ENCODE assay signal across 7 cellular contexts in genomic region chr10:18639719-18640118, GRCh38. TPM values are rescaled to one million over a fixed set of nuclear protein-coding genes. Genes with fewer than 3 reads are reported as not detected.
A peak's percentile ranks its signal among the peaks of the same experiment; 100 is the strongest.
DNase-seq lines count a peak whose midpoint lies in the region; ATAC-seq, FAIRE-seq and TF ChIP-seq lines count a peak whose summit lies in the region.
"Not testable (repeated sequence)": the region's sequence is repeated elsewhere in the genome, so short reads cannot be mapped to it uniquely, and the experiment has no call there.

No MANE protein-coding gene starts in this region.

- not testable (repeated sequence) for DNase-seq in D721Med (ENCODE audit: insufficient read length, low spot score); GM12878 (ENCODE audit: low read depth, low spot score); hepatocyte (ENCODE audit: low spot score); kidney; left lobe of liver (ENCODE audit: low spot score); pancreas

- CTCF ChIA-PET in GM12878 (lab: Yijun Ruan, JAX), result interaction anchor here (0.9 kb wide), 1 partner anchor 9 kb away, joined by 4 read pairs; no protein-coding TSS in a partner anchor

- not testable (repeated sequence) for TF ChIP-seq CTCF in D721Med (IDR thresholded peaks at IDR 0.05; ENCODE audit: insufficient read depth, missing control alignments); GM12878 (IDR thresholded peaks at IDR 0.05 in 2 of 3, conservative IDR thresholded peaks at IDR 0.05 in 1 of 3; ENCODE audit: control insufficient read depth in 2 of 3, extremely low read depth in 1 of 3, insufficient read depth in 1 of 3, low read depth in 3 of 3, low read length in 3 of 3); hepatocyte (IDR thresholded peaks at IDR 0.05; ENCODE audit: poor library complexity); kidney (IDR thresholded peaks at IDR 0.05; ENCODE audit: borderline replicate concordance, extremely low read depth, insufficient read depth); liver (IDR thresholded peaks at IDR 0.05; ENCODE audit: low read depth, low read length, missing input control); pancreas (IDR thresholded peaks at IDR 0.05)

- POLR2A ChIA-PET in GM12878 (lab: Charles Lee), result not testable (repeated sequence)

- not testable (repeated sequence) for BruUV-seq in GM12878 (replicated peaks; lab: Mats Ljungman, UMichigan)

- ATAC-seq in GM12878, result not testable (repeated sequence)
- peak; percentile 68 for ATAC-seq in left lobe of liver
- peak; percentile 41 to 74 (median 60) for ATAC-seq in pancreas

- H2AFZ ChIP-seq in GM12878 (ENCODE audit: control insufficient read depth, low read depth, low read length); hepatocyte: not testable (repeated sequence)

- H3K4me1 ChIP-seq in GM12878 (ENCODE audit: control insufficient read depth, insufficient read depth, low read length); hepatocyte (ENCODE audit: insufficient read depth); kidney (ENCODE audit: control insufficient read depth in 1 of 2, insufficient read depth in 1 of 2, low read depth in 1 of 2, low read length in 2 of 2): not testable (repeated sequence)
- H3K4me1 ChIP-seq in liver (ENCODE audit: control insufficient read depth in 4 of 4, insufficient read depth in 4 of 4, low read length in 3 of 4), result peaks cover 15 to 57% (median 29%) of the 10 kb centered on the region in 4 donors
- H3K4me1 ChIP-seq in pancreas, result peaks cover 4 to 15% (median 8%) of the 10 kb centered on the region in 3 donors

- H3K4me3 ChIP-seq in GM12878; hepatocyte; kidney (ENCODE audit: low read length in 2 of 2); liver (ENCODE audit: low read depth in 1 of 3, low read length in 3 of 3); pancreas: not testable (repeated sequence)

- H3K36me3 ChIP-seq in GM12878 (ENCODE audit: control insufficient read depth in 2 of 2, insufficient read depth in 2 of 2, low read length in 1 of 2); hepatocyte (replicated peaks; ENCODE audit: insufficient read depth, low read depth); kidney (ENCODE audit: control insufficient read depth in 1 of 2, insufficient read depth in 2 of 2, low read length in 2 of 2); pancreas: not testable (repeated sequence)
- peaks cover 2 to 11% (median 5%) of the 10 kb centered on the region in 4 donors for H3K36me3 ChIP-seq in liver (ENCODE audit: control insufficient read depth in 4 of 4, insufficient read depth in 3 of 4, low read depth in 1 of 4, low read length in 3 of 4)

- in situ Hi-C loops in GM12878 (cut with MboI), result not testable (repeated sequence)

- intact Hi-C loops in GM12878 (cut with micrococcal nuclease; ENCODE audit: unreplicated experiment); kidney (cut with DNase I); pancreas (cut with DNase I): not testable (repeated sequence)

- TF ChIP-seq POLR2A in GM12878 (IDR thresholded peaks at IDR 0.05; ENCODE audit: low read depth, low read length), result not testable (repeated sequence)

- FAIRE-seq in D721Med (lab: Jason Lieb, UNC), result peak; percentile 66
- peak; percentile 96 for FAIRE-seq in GM12878 (lab: Jason Lieb, UNC)
- peak; percentile 63 for FAIRE-seq in kidney (lab: Jason Lieb, UNC)
- peak; percentile 63 for FAIRE-seq in pancreas (lab: Jason Lieb, UNC)

- SMC1A ChIA-PET in GM12878 (lab: Charles Lee; ENCODE audit: uncharacterized antibody, unreplicated experiment), result interaction anchor here (0.6 to 1.3 kb wide), 3 partner anchors 9 to 25 kb away, joined by 3 to 4 read pairs (median 3); no protein-coding TSS in a partner anchor

- H3K9me2 ChIP-seq in hepatocyte (replicated peaks; ENCODE audit: insufficient read depth), result not testable (repeated sequence)

- not testable (repeated sequence) for H3K9ac ChIP-seq in GM12878 (ENCODE audit: control insufficient read depth, insufficient read depth, low read length); kidney (ENCODE audit: low read length in 2 of 2)
- peak overlapping the region in 1 of 2 donors; percentile 45 for H3K9ac ChIP-seq in liver (ENCODE audit: low read depth in 1 of 2, low read length in 2 of 2)

- not testable (repeated sequence) for TF ChIP-seq RAD21 in GM12878 (IDR thresholded peaks at IDR 0.05; ENCODE audit: insufficient read depth, low read depth, low read length)
- peak; percentile 5 to 33 for TF ChIP-seq RAD21 in liver (IDR thresholded peaks at IDR 0.05)

- not testable (repeated sequence) for TF ChIP-seq EP300 in GM12878 (IDR thresholded peaks at IDR 0.05; ENCODE audit: borderline replicate concordance in 1 of 2, control insufficient read depth in 1 of 2, low read depth in 2 of 2, low read length in 2 of 2)

- WGBS in GM12878 (ENCODE audit: insufficient coverage, insufficient replicate concordance, low lambda C conversion rate, missing lambda C conversion rate), result 96% methylated on average over 2 of the region's 2 CpGs
- WGBS in hepatocyte (ENCODE audit: low lambda C conversion rate, missing lambda C conversion rate), result 82% methylated on average over 2 of the region's 2 CpGs
- 34% methylated on average over 2 of the region's 2 CpGs for WGBS in liver
- 44 to 46% methylated on average over 2 of the region's 2 CpGs for WGBS in pancreas, 2 donors

- not testable (repeated sequence) for H3K4me2 ChIP-seq in GM12878 (ENCODE audit: control insufficient read depth, insufficient read depth)
- H3K4me2 ChIP-seq in hepatocyte, result peak overlapping the region; percentile 32

- not testable (repeated sequence) for H4K20me1 ChIP-seq in GM12878 (ENCODE audit: control insufficient read depth, insufficient read depth); hepatocyte (ENCODE audit: insufficient read depth, poor library complexity, severe bottlenecking)

- not testable (repeated sequence) for H3K27me3 ChIP-seq in GM12878 (replicated peaks in 1 of 2; ENCODE audit: control insufficient read depth in 2 of 2, insufficient read depth in 2 of 2, low read length in 1 of 2); hepatocyte; liver (ENCODE audit: control insufficient read depth in 4 of 4, insufficient read depth in 4 of 4, low read length in 3 of 4); pancreas

- not testable (repeated sequence) for H3K9me3 ChIP-seq in GM12878 (replicated peaks; ENCODE audit: control insufficient read depth, insufficient read depth, low read length); hepatocyte (ENCODE audit: low read depth); kidney (ENCODE audit: control insufficient read depth in 1 of 2, low read length in 2 of 2); liver (ENCODE audit: control insufficient read depth in 4 of 4, low read length in 3 of 4); pancreas

- not testable (repeated sequence) for H3K27ac ChIP-seq in GM12878 (ENCODE audit: control insufficient read depth, insufficient read depth); kidney (ENCODE audit: low read depth in 2 of 2, low read length in 2 of 2)
- H3K27ac ChIP-seq in hepatocyte, result peak overlapping the region; percentile 58
- peak overlapping the region; percentile 88 to 89 for H3K27ac ChIP-seq in liver (ENCODE audit: low read depth in 1 of 2, low read length in 2 of 2)
- H3K27ac ChIP-seq in pancreas, result peak overlapping the region in 2 of 4 donors; percentile 25 to 44

- H3K79me2 ChIP-seq in GM12878 (ENCODE audit: control insufficient read depth, insufficient read depth, low read length); hepatocyte: not testable (repeated sequence)

- RAD21 ChIA-PET in GM12878 (lab: Charles Lee; ENCODE audit: unreplicated experiment), result not testable (repeated sequence)

RNA-seq across cellular contexts. Expression of gene NSUN6, which starts 11.7 kb away (rescaled TPM):
- total RNA-seq in GM12878 (2013; cell fraction: nucleolus; rRNA removed), result 94.9 and 118 TPM in 2 replicates
- total RNA-seq in GM12878 (2014; rRNA removed), result 14.0 and 14.2 TPM in 2 replicates
- 19.7 and 19.8 TPM in 2 replicates for total RNA-seq in GM12878 (2014; rRNA removed; fragmentation: Illumina TruSeq; extraction: Trizol)
- 11.5 and 14.6 TPM in 2 replicates for total RNA-seq in GM12878 (2021)
- polyA plus RNA-seq in GM12878 (2011; ENCODE audit: low read depth), result 17.2 TPM
- 24.5 and 38.7 TPM in 2 replicates for polyA plus RNA-seq in GM12878 (2011; rRNA removed)
- polyA plus RNA-seq in GM12878 (2011; cell fraction: cytosol; rRNA removed), result 13.1 and 13.9 TPM in 2 replicates
- 23.3 and 31.0 TPM in 2 replicates for polyA plus RNA-seq in GM12878 (2011; cell fraction: nucleus; rRNA removed)
- 8.2 and 8.9 TPM in 2 replicates for polyA plus RNA-seq in GM12878 (2012)
- 17.1 and 20.4 TPM in 2 replicates for polyA plus RNA-seq in GM12878 (2014; fragmentation: Illumina TruSeq; extraction: Trizol)
- polyA plus RNA-seq in GM12878 (2014; fragmentation: Nextera tagmentation; extraction: Ambion mirVana), result 10 to 100 TPM; 10.2 to 11.3 TPM
- polyA plus RNA-seq in GM12878 (2014; rRNA removed), result 13.7 and 13.9 TPM in 2 replicates
- polyA plus RNA-seq in GM12878 (2016; fragmentation: Nextera tagmentation; extraction: Ambion mirVana), result 10 to 100 TPM; 18.7 to 25.0 TPM
- polyA minus RNA-seq in GM12878 (2011; rRNA and poly(A)+ RNA removed), result 18.5 and 22.4 TPM in 2 replicates
- 5.7 and 12.8 TPM in 2 replicates for polyA minus RNA-seq in GM12878 (2011; cell fraction: cytosol; rRNA and poly(A)+ RNA removed)
- 26.1 and 35.2 TPM in 2 replicates for polyA minus RNA-seq in GM12878 (2011; cell fraction: nucleus; rRNA and poly(A)+ RNA removed)
- total RNA-seq in hepatocyte, result 14.6 and 18.9 TPM in 2 replicates
- 12.2 and 12.3 TPM in 2 replicates for polyA plus RNA-seq in hepatocyte
- total RNA-seq in kidney, result 19.3 TPM
- polyA plus RNA-seq in kidney (ENCODE audit: insufficient read depth, low read depth, low replicate concordance), result 6.3 TPM
- total RNA-seq in left lobe of liver, result 27.1 TPM
- 10 to 100 TPM; 17.1 to 47.6 TPM for total RNA-seq in liver
- polyA plus RNA-seq in liver, result 10 to 100 TPM; 16.3 to 32.9 TPM
- 10 to 100 TPM in 1 of 6 donors, 1 to 10 TPM in 5; 7.3 to 11.6 (median 8.5) TPM for total RNA-seq in pancreas
- polyA plus RNA-seq in pancreas, result 10 to 100 TPM in 1 of 2 donors, 1 to 10 TPM in 1; 8.4 to 16.5 TPM

RNA-seq across cellular contexts. Expression of gene ARL5B, which starts 19.5 kb away (rescaled TPM):
- 47.0 and 50.1 TPM in 2 replicates for total RNA-seq in GM12878 (2013; cell fraction: nucleolus; rRNA removed)
- total RNA-seq in GM12878 (2014; rRNA removed) (9.7 and 11.9 TPM in 2 replicates), GM12878 (2014; rRNA removed; fragmentation: Illumina TruSeq; extraction: Trizol) (12.9 and 13.0 TPM in 2 replicates), GM12878 (2021) (8.6 and 9.0 TPM in 2 replicates), hepatocyte (90.5 and 95.2 TPM in 2 replicates), kidney (9.7 TPM), left lobe of liver (7.7 TPM), liver (10 to 100 TPM; 18.6 to 19.5 TPM), pancreas (10 to 100 TPM in 1 of 6 donors, 1 to 10 TPM in 5; 5.4 to 10.0 (median 6.7) TPM)
- 3.8 TPM for polyA plus RNA-seq in GM12878 (2011; ENCODE audit: low read depth)
- polyA plus RNA-seq in GM12878 (2011; rRNA removed) (20.7 and 33.3 TPM in 2 replicates), GM12878 (2014; fragmentation: Illumina TruSeq; extraction: Trizol) (10.3 and 14.7 TPM in 2 replicates), GM12878 (2014; fragmentation: Nextera tagmentation; extraction: Ambion mirVana) (1 to 10 TPM; 2.5 to 2.6 TPM), GM12878 (2014; rRNA removed) (4.5 and 6.0 TPM in 2 replicates), GM12878 (2016; fragmentation: Nextera tagmentation; extraction: Ambion mirVana) (1 to 10 TPM; 8.3 to 9.1 TPM), hepatocyte (20.5 and 21.5 TPM in 2 replicates), kidney (ENCODE audit: insufficient read depth, low read depth, low replicate concordance) (3.0 TPM), liver (1 to 10 TPM; 5.2 to 6.0 TPM), pancreas (1 to 10 TPM; 2.1 to 4.8 TPM)
- 4.0 and 6.0 TPM in 2 replicates for polyA plus RNA-seq in GM12878 (2011; cell fraction: cytosol; rRNA removed)
- 15.0 and 21.7 TPM in 2 replicates for polyA plus RNA-seq in GM12878 (2011; cell fraction: nucleus; rRNA removed)
- polyA plus RNA-seq in GM12878 (2012), result 8.0 and 9.9 TPM in 2 replicates
- 9.8 and 15.8 TPM in 2 replicates for polyA minus RNA-seq in GM12878 (2011; rRNA and poly(A)+ RNA removed)
- polyA minus RNA-seq in GM12878 (2011; cell fraction: cytosol; rRNA and poly(A)+ RNA removed), result 6.4 and 7.5 TPM in 2 replicates
- 12.3 and 13.4 TPM in 2 replicates for polyA minus RNA-seq in GM12878 (2011; cell fraction: nucleus; rRNA and poly(A)+ RNA removed)
